ENCODE assay signal across 10 cellular contexts in genomic region chr14:68088463-68088862, GRCh38.
DNase-seq lines count a peak whose midpoint lies in the region; ATAC-seq and TF ChIP-seq lines count a peak whose summit lies in the region.
"Had no signal": no experiment of that assay in that cellular context is flagged by ENCODE, and none has a peak within 500 bp of the region (broad histone marks: within the 10 kb centered on the region; RNA-seq: fewer than 3 reads in every experiment).

No MANE protein-coding gene starts in this region.

- H3K4me3 ChIP-seq in CD8-positive, alpha-beta T cell (ENCODE audit: low read depth, low read length): no peak overlapping the region
- H3K4me3 ChIP-seq: SJSA1 had no signal

- intact Hi-C loops in CD8-positive, alpha-beta T cell (cut with DNase I, micrococcal nuclease): no loop called here

- DNase-seq in A172 (ENCODE audit: low spot score) (peak; percentile 42), mesothelial cell of epicardium (ENCODE audit: low spot score in 2 of 2, unreplicated experiment in 2 of 2) (no peak), cerebellar nuclear complex (lab: John Stamatoyannopoulos, UW) (no peak)
- no peak for DNase-seq in stimulated activated effector memory CD8-positive, alpha-beta T cell treated with anti-CD3 and anti-CD28 coated beads, Interleukin-12 subunit alpha, Interleukin-12 subunit beta, amount 100 ng/mL, for 72 hours (ENCODE audit: low spot score in 2 of 2)
- no peak for DNase-seq in CD8-positive, alpha-beta T cell
- DNase-seq: activated T-cell treated with anti-CD3 and anti-CD28 coated beads, Interleukin-2, amount 50 U/mL, for 48 hours had no signal

- POLR2A ChIA-PET in CD8-positive, alpha-beta T cell (lab: Charles Lee): interaction anchor here (0.6 kb wide), 2 partner anchors 89 to 774 kb away, joined by 3 to 5 read pairs; no protein-coding TSS in a partner anchor

- H3K4me1 Mint-ChIP-seq in IgD-negative memory B cell: peaks cover 2 to 9% (median 6%) of the 10 kb centered on the region in 3 donors
- H3K4me1 Mint-ChIP-seq in activated T-helper 17 cell treated with anti-CD3 and anti-CD28 coated beads, Interleukin-2, amount 50 U/mL, for 72 hours: peaks cover 6% of the 10 kb centered on the region
- peaks cover 45% of the 10 kb centered on the region for H3K4me1 Mint-ChIP-seq in mesothelial cell of epicardium
- H3K4me1 Mint-ChIP-seq in stimulated activated effector memory CD8-positive, alpha-beta T cell treated with anti-CD3 and anti-CD28 coated beads, Interleukin-12 subunit alpha, Interleukin-12 subunit beta, amount 100 ng/mL, for 72 hours: no peaks in the 10 kb centered on the region
- H3K4me1 Mint-ChIP-seq in CD8-positive, alpha-beta T cell (ENCODE audit: low read depth): peaks cover 14% of the 10 kb centered on the region

- ATAC-seq in activated T-helper 17 cell treated with anti-CD3 and anti-CD28 coated beads, Interleukin-2, amount 50 U/mL, for 72 hours (replicated peaks): no peak
- no peak for ATAC-seq in stimulated activated effector memory CD8-positive, alpha-beta T cell treated with anti-CD3 and anti-CD28 coated beads, Interleukin-12 subunit alpha, Interleukin-12 subunit beta, amount 100 ng/mL, for 72 hours
- no peak for ATAC-seq in CD8-positive, alpha-beta T cell
- ATAC-seq in HG03442 (IDR thresholded peaks at IDR 0.05; ENCODE audit: unreplicated experiment): no peak

- H3K27me3 ChIP-seq in CD8-positive, alpha-beta T cell (ENCODE audit: insufficient read depth, low read length): no peaks in the 10 kb centered on the region
- H3K27me3 ChIP-seq: SJSA1 had no signal

- CTCF ChIA-PET in CD8-positive, alpha-beta T cell (lab: Charles Lee): interaction anchor here (0.6 kb wide), 2 partner anchors 115 to 1135 kb away, joined by 3 read pairs; no protein-coding TSS in a partner anchor

- H3K27me3 Mint-ChIP-seq in IgD-negative memory B cell (no peaks in the 10 kb centered on the region), mesothelial cell of epicardium (ENCODE audit: low read depth) (no peaks in the 10 kb centered on the region)
- H3K27me3 Mint-ChIP-seq in activated T-helper 17 cell treated with anti-CD3 and anti-CD28 coated beads, Interleukin-2, amount 50 U/mL, for 72 hours: no peaks in the 10 kb centered on the region
- no peaks in the 10 kb centered on the region for H3K27me3 Mint-ChIP-seq in CD8-positive, alpha-beta T cell (ENCODE audit: low read depth)

- no peaks in the 10 kb centered on the region for H3K36me3 ChIP-seq in CD8-positive, alpha-beta T cell (ENCODE audit: insufficient read depth, low read length)
- H3K36me3 ChIP-seq: SJSA1 had no signal

- H3K9me3 Mint-ChIP-seq in IgD-negative memory B cell: peaks cover 0 to 11% (median 0%) of the 10 kb centered on the region in 3 donors
- H3K9me3 Mint-ChIP-seq in activated T-helper 17 cell treated with anti-CD3 and anti-CD28 coated beads, Interleukin-2, amount 50 U/mL, for 72 hours: no peaks in the 10 kb centered on the region
- H3K9me3 Mint-ChIP-seq in mesothelial cell of epicardium: peaks cover under 1% of the 10 kb centered on the region
- no peaks in the 10 kb centered on the region for H3K9me3 Mint-ChIP-seq in stimulated activated effector memory CD8-positive, alpha-beta T cell treated with anti-CD3 and anti-CD28 coated beads, Interleukin-12 subunit alpha, Interleukin-12 subunit beta, amount 100 ng/mL, for 72 hours
- no peaks in the 10 kb centered on the region for H3K9me3 Mint-ChIP-seq in CD8-positive, alpha-beta T cell

- H3K9me3 ChIP-seq in CD8-positive, alpha-beta T cell (ENCODE audit: low read length): no peaks in the 10 kb centered on the region
- H3K9me3 ChIP-seq: SJSA1 had no signal

- H3K36me3 Mint-ChIP-seq in IgD-negative memory B cell (peaks cover 8% of the 10 kb centered on the region), mesothelial cell of epicardium (peaks cover 5% of the 10 kb centered on the region)
- H3K36me3 Mint-ChIP-seq in activated T-helper 17 cell treated with anti-CD3 and anti-CD28 coated beads, Interleukin-2, amount 50 U/mL, for 72 hours (ENCODE audit: low read depth): no peaks in the 10 kb centered on the region
- H3K36me3 Mint-ChIP-seq in stimulated activated effector memory CD8-positive, alpha-beta T cell treated with anti-CD3 and anti-CD28 coated beads, Interleukin-12 subunit alpha, Interleukin-12 subunit beta, amount 100 ng/mL, for 72 hours: no peaks in the 10 kb centered on the region
- H3K36me3 Mint-ChIP-seq in CD8-positive, alpha-beta T cell: no peaks in the 10 kb centered on the region

- H3K27ac ChIP-seq in CD8-positive, alpha-beta T cell (ENCODE audit: low read depth, low read length): no peak overlapping the region
- H3K27ac ChIP-seq: SJSA1 had no signal

- peak overlapping the region in 2 of 3 donors; percentile 46 to 59 for H3K27ac Mint-ChIP-seq in IgD-negative memory B cell
- no peak overlapping the region for H3K27ac Mint-ChIP-seq in activated T-helper 17 cell treated with anti-CD3 and anti-CD28 coated beads, Interleukin-2, amount 50 U/mL, for 72 hours
- H3K27ac Mint-ChIP-seq in mesothelial cell of epicardium: peak overlapping the region; percentile 89
- H3K27ac Mint-ChIP-seq in stimulated activated effector memory CD8-positive, alpha-beta T cell treated with anti-CD3 and anti-CD28 coated beads, Interleukin-12 subunit alpha, Interleukin-12 subunit beta, amount 100 ng/mL, for 72 hours: no peak overlapping the region
- no peak overlapping the region for H3K27ac Mint-ChIP-seq in CD8-positive, alpha-beta T cell

- H3K4me3 Mint-ChIP-seq in IgD-negative memory B cell (no peak overlapping the region), mesothelial cell of epicardium (peak overlapping the region; percentile 42)
- peak overlapping the region; percentile 9 for H3K4me3 Mint-ChIP-seq in activated T-helper 17 cell treated with anti-CD3 and anti-CD28 coated beads, Interleukin-2, amount 50 U/mL, for 72 hours
- H3K4me3 Mint-ChIP-seq in stimulated activated effector memory CD8-positive, alpha-beta T cell treated with anti-CD3 and anti-CD28 coated beads, Interleukin-12 subunit alpha, Interleukin-12 subunit beta, amount 100 ng/mL, for 72 hours: no peak overlapping the region
- no peak overlapping the region for H3K4me3 Mint-ChIP-seq in CD8-positive, alpha-beta T cell

- no peak for TF ChIP-seq CTCF in mesothelial cell of epicardium (IDR thresholded peaks at IDR 0.05; ENCODE audit: unreplicated experiment)
- TF ChIP-seq CTCF in CD8-positive, alpha-beta T cell (IDR thresholded peaks at IDR 0.05): no peak

- no peaks in the 10 kb centered on the region for H3K4me1 ChIP-seq in CD8-positive, alpha-beta T cell (ENCODE audit: insufficient read depth, low read length)
- H3K4me1 ChIP-seq: SJSA1 had no signal

Comparison
In these comparisons a context has a peak if more than half of its experiments do, and no peak if none do; other contexts are left out.
1. H3K27ac Mint-ChIP-seq: peak in IgD-negative memory B cell (2 of 3) and mesothelial cell of epicardium (single experiment); none in activated T-helper 17 cell treated with anti-CD3 and anti-CD28 coated beads, Interleukin-2, amount 50 U/mL, for 72 hours (single experiment), stimulated activated effector memory CD8-positive, alpha-beta T cell treated with anti-CD3 and anti-CD28 coated beads, Interleukin-12 subunit alpha, Interleukin-12 subunit beta, amount 100 ng/mL, for 72 hours (single experiment) and CD8-positive, alpha-beta T cell (single experiment).
2. H3K4me3 Mint-ChIP-seq: peak in activated T-helper 17 cell treated with anti-CD3 and anti-CD28 coated beads, Interleukin-2, amount 50 U/mL, for 72 hours (single experiment) and mesothelial cell of epicardium (single experiment); none in IgD-negative memory B cell (0 of 4), stimulated activated effector memory CD8-positive, alpha-beta T cell treated with anti-CD3 and anti-CD28 coated beads, Interleukin-12 subunit alpha, Interleukin-12 subunit beta, amount 100 ng/mL, for 72 hours (single experiment) and CD8-positive, alpha-beta T cell (single experiment).